Comparison of ENCODE assay signal across 8 cellular contexts in genomic region chr1:180230416-180230790, GRCh38. TPM values are rescaled to one million over a fixed set of nuclear protein-coding genes. Genes with fewer than 3 reads are reported as not detected.
DNase-seq lines count a peak whose midpoint lies in the region; ATAC-seq and TF ChIP-seq lines count a peak whose summit lies in the region.

No MANE protein-coding gene starts in this region.

- TF ChIP-seq POLR2A in spleen (IDR thresholded peaks at IDR 0.05) = no peak

- TF ChIP-seq CTCF in SU-DHL-6 (IDR thresholded peaks at IDR 0.05; ENCODE audit: insufficient read depth, low read length, poor library complexity, severe bottlenecking) (no peak), foreskin fibroblast (IDR thresholded peaks at IDR 0.05; ENCODE audit: low read depth, low read length) (no peak), spleen (IDR thresholded peaks at IDR 0.05 in 8 of 11, conservative IDR thresholded peaks at IDR 0.05 in 3 of 11) (no peak)

- peak overlapping the region; percentile 69 for H3K4me3 ChIP-seq in SU-DHL-6 (ENCODE audit: insufficient read depth, low read length, poor library complexity, severe bottlenecking)
- H3K4me3 ChIP-seq in foreskin fibroblast (ENCODE audit: low read depth in 1 of 2, low read length in 2 of 2) = peak overlapping the region; percentile 49 to 51
- peak overlapping the region; percentile 18 to 84 (median 70) for H3K4me3 ChIP-seq in spleen

- H2AFZ ChIP-seq in SU-DHL-6 (ENCODE audit: low read depth, low read length, severe bottlenecking) = peak overlapping the region; percentile 99

- no peak for ATAC-seq in GM21526 (IDR thresholded peaks at IDR 0.05; ENCODE audit: low FRiP score, unreplicated experiment)

- H3K9me3 ChIP-seq in SU-DHL-6 (ENCODE audit: insufficient read depth, low read length) = 0 out of 2 replicates have a peak, but pooled peaks cover 3% of the 10 kb centered on the region
- no peaks in the 10 kb centered on the region for H3K9me3 ChIP-seq in spleen

- H3K27ac ChIP-seq in SU-DHL-6 (ENCODE audit: low read depth, low read length) (peak overlapping the region; percentile 60), spleen (no peak overlapping the region)

- 1 to 2% (median 1%) methylated on average over 27 to 28 of the region's 28 CpGs for WGBS in spleen, 5 donors

- H3F3A ChIP-seq in SU-DHL-6 (ENCODE audit: insufficient read depth) = peaks cover 16% of the 10 kb centered on the region; the same call in 1 of the 2 replicates

- H3K9me2 ChIP-seq in SU-DHL-6 (replicated peaks; ENCODE audit: insufficient read depth, low read length) = no peaks in the 10 kb centered on the region

- DNase-seq in NCI-H345 treated with DMSO at 0.1 percent for 48 hours (lab: John Stamatoyannopoulos, UW; ENCODE audit: unreplicated experiment) (peak; percentile 15), NCI-H345 (lab: John Stamatoyannopoulos, UW) (no peak), foreskin fibroblast (no peak), spleen (no peak), globus pallidus (ENCODE audit: low spot score) (no peak), NCI-H146 (lab: John Stamatoyannopoulos, UW) (no peak)

- peak overlapping the region; percentile 67 for H3K9ac ChIP-seq in SU-DHL-6 (ENCODE audit: low read length)

- intact Hi-C loops in spleen (cut with DNase I; ENCODE audit: low total_unique reads) = no loop called here

- H3K79me2 ChIP-seq in SU-DHL-6 (ENCODE audit: insufficient read depth, low read length) = no peaks in the 10 kb centered on the region

- peak overlapping the region; percentile 73 for H3K4me2 ChIP-seq in SU-DHL-6 (ENCODE audit: low read depth, low read length, poor library complexity, severe bottlenecking)

- no peaks in the 10 kb centered on the region for H4K20me1 ChIP-seq in SU-DHL-6 (ENCODE audit: low read depth, low read length)

- H3K27me3 ChIP-seq in SU-DHL-6 (ENCODE audit: low read length) (no peaks in the 10 kb centered on the region), spleen (replicated peaks in 1 of 7) (peaks cover 9 to 100% (median 99%) of the 10 kb centered on the region in 7 donors)

- peaks cover 39 to 73% (median 64%) of the 10 kb centered on the region in 6 donors for H3K4me1 ChIP-seq in spleen

- H3K36me3 ChIP-seq in SU-DHL-6 (ENCODE audit: low read length) (no peaks in the 10 kb centered on the region), spleen (no peaks in the 10 kb centered on the region)

RNA-seq across cellular contexts. Expression of gene LHX4, which starts 0.3 kb away (rescaled TPM):
- total RNA-seq in spleen = 1 to 10 TPM in 1 of 7 donors, under 1 TPM in 1, not detected in 5; 0.68 to 2.0 TPM
- polyA plus RNA-seq in spleen = under 1 TPM; 0.02 to 0.03 (median 0.02) TPM
